In genomic region chr13:39401091-39401647, GRCh38 we compare ENCODE assay signal across 25 cellular contexts.
DNase-seq lines count a peak whose midpoint lies in the region; ATAC-seq and TF ChIP-seq lines count a peak whose summit lies in the region.
"Had no signal": no experiment of that assay in that cellular context is flagged by ENCODE, and none has a peak within 500 bp of the region (broad histone marks: within the 10 kb centered on the region; RNA-seq: fewer than 3 reads in every experiment).

No MANE protein-coding gene starts in this region.

- ATAC-seq in HG03045 (IDR thresholded peaks at IDR 0.05; ENCODE audit: unreplicated experiment) (no peak), HG03097 (IDR thresholded peaks at IDR 0.05; ENCODE audit: low FRiP score, unreplicated experiment) (no peak)
- ATAC-seq: activated T-helper 17 cell treated with anti-CD3 and anti-CD28 coated beads, Interleukin-2, amount 50 U/mL, for 72 hours; stimulated activated naive CD8-positive, alpha-beta T cell treated with anti-CD3 and anti-CD28 coated beads, Interleukin-15, amount 100 ng/mL, for 72 hours had no signal

- no peak overlapping the region for H3K4me3 ChIP-seq in HL-60 (replicated peaks; ENCODE audit: insufficient read depth, low read length)
- H3K4me3 ChIP-seq: coronary artery, lung, transverse colon had no signal

- H3K9me3 Mint-ChIP-seq in activated naive CD4-positive, alpha-beta T cell treated with anti-CD3 and anti-CD28 coated beads, Interleukin-2, amount 10 ng/mL, durations not matched to agents 7 days and 5 days, result no peaks in the 10 kb centered on the region
- H3K9me3 Mint-ChIP-seq: activated CD4-positive, alpha-beta T cell treated with anti-CD3 and anti-CD28 coated beads, Interleukin-2, amount 10 ng/mL, durations not matched to agents 7 days and 5 days; activated naive CD8-positive, alpha-beta T cell treated with anti-CD3 and anti-CD28 coated beads for 36 hours; activated T-helper 17 cell treated with anti-CD3 and anti-CD28 coated beads, Interleukin-2, amount 50 U/mL, for 72 hours; HFFc6; stimulated activated naive CD8-positive, alpha-beta T cell treated with anti-CD3 and anti-CD28 coated beads, Interleukin-15, amount 100 ng/mL, for 72 hours had no signal

- no peaks in the 10 kb centered on the region for H3K27me3 ChIP-seq in HL-60 (ENCODE audit: insufficient read depth, poor library complexity, severe bottlenecking)
- H3K27me3 ChIP-seq: transverse colon had no signal

- H3K27me3 Mint-ChIP-seq in activated naive CD4-positive, alpha-beta T cell treated with anti-CD3 and anti-CD28 coated beads, Interleukin-2, amount 10 ng/mL, durations not matched to agents 7 days and 5 days, result no peaks in the 10 kb centered on the region

- peak overlapping the region; percentile 13; the same call in 1 of the 2 replicates for H3K27ac ChIP-seq in HL-60 (replicated peaks)
- H3K27ac ChIP-seq: 22Rv1, coronary artery, RWPE1 had no signal

- H3K36me3 Mint-ChIP-seq in activated naive CD4-positive, alpha-beta T cell treated with anti-CD3 and anti-CD28 coated beads, Interleukin-2, amount 10 ng/mL, durations not matched to agents 7 days and 5 days, result no peaks in the 10 kb centered on the region
- H3K36me3 Mint-ChIP-seq: activated naive CD8-positive, alpha-beta T cell treated with anti-CD3 and anti-CD28 coated beads for 36 hours had no signal

- no peak overlapping the region for H3K27ac Mint-ChIP-seq in activated naive CD4-positive, alpha-beta T cell treated with anti-CD3 and anti-CD28 coated beads, Interleukin-2, amount 10 ng/mL, durations not matched to agents 7 days and 5 days
- H3K27ac Mint-ChIP-seq: activated CD4-positive, alpha-beta T cell treated with anti-CD3 and anti-CD28 coated beads, Interleukin-2, amount 10 ng/mL, durations not matched to agents 7 days and 5 days; activated naive CD8-positive, alpha-beta T cell treated with anti-CD3 and anti-CD28 coated beads for 36 hours; activated T-helper 17 cell treated with anti-CD3 and anti-CD28 coated beads, Interleukin-2, amount 50 U/mL, for 72 hours; HFFc6; stimulated activated naive CD8-positive, alpha-beta T cell treated with anti-CD3 and anti-CD28 coated beads, Interleukin-15, amount 100 ng/mL, for 72 hours had no signal

- H3K4me3 Mint-ChIP-seq in activated naive CD4-positive, alpha-beta T cell treated with anti-CD3 and anti-CD28 coated beads, Interleukin-2, amount 10 ng/mL, durations not matched to agents 7 days and 5 days, result no peak overlapping the region
- H3K4me3 Mint-ChIP-seq: activated CD4-positive, alpha-beta T cell treated with anti-CD3 and anti-CD28 coated beads, Interleukin-2, amount 10 ng/mL, durations not matched to agents 7 days and 5 days; activated naive CD8-positive, alpha-beta T cell treated with anti-CD3 and anti-CD28 coated beads for 36 hours; activated T-helper 17 cell treated with anti-CD3 and anti-CD28 coated beads, Interleukin-2, amount 50 U/mL, for 72 hours; HFFc6; stimulated activated naive CD8-positive, alpha-beta T cell treated with anti-CD3 and anti-CD28 coated beads, Interleukin-15, amount 100 ng/mL, for 72 hours had no signal

- no peak for TF ChIP-seq CTCF in HL-60 (IDR thresholded peaks at IDR 0.05; ENCODE audit: insufficient read depth, low read length)

- CTCF ChIA-PET in activated naive CD4-positive, alpha-beta T cell treated with anti-CD3 and anti-CD28 coated beads, Interleukin-2, amount 10 ng/mL, durations not matched to agents 7 days and 5 days (lab: Charles Lee), result no interaction called here

- DNase-seq in DMS53 (lab: John Stamatoyannopoulos, UW) (peak; percentile 21), DMS53 treated with DMSO at 0.1 percent for 48 hours (lab: John Stamatoyannopoulos, UW; ENCODE audit: unreplicated experiment) (no peak), HL-60 (ENCODE audit: low read depth in 1 of 2, low spot score in 1 of 2) (peak in 1 of 2 experiments; percentile 35), SK-N-DZ (ENCODE audit: low spot score) (peak; percentile 56), kidney tubule cell (ENCODE audit: low spot score) (peak; percentile 58)
- no peak for DNase-seq in activated naive CD4-positive, alpha-beta T cell treated with anti-CD3 and anti-CD28 coated beads, Interleukin-2, amount 10 ng/mL, durations not matched to agents 7 days and 5 days
- DNase-seq: activated CD4-positive, alpha-beta T cell treated with anti-CD3 and anti-CD28 coated beads, Interleukin-2, amount 10 ng/mL, durations not matched to agents 7 days and 5 days; activated naive CD8-positive, alpha-beta T cell treated with anti-CD3 and anti-CD28 coated beads for 36 hours; COR-L47; head of caudate nucleus; HFFc6; NCI-H1694; NCI-H226; nucleus accumbens; retina; stimulated activated CD4-positive, alpha-beta T cell treated with anti-CD3 and anti-CD28 coated beads, Interleukin-4, amount 100 ng/mL, for 4 hours; stimulated activated naive CD8-positive, alpha-beta T cell treated with anti-CD3 and anti-CD28 coated beads, Interleukin-15, amount 100 ng/mL, for 72 hours; transverse colon had no signal

- H3K4me1 Mint-ChIP-seq in activated naive CD4-positive, alpha-beta T cell treated with anti-CD3 and anti-CD28 coated beads, Interleukin-2, amount 10 ng/mL, durations not matched to agents 7 days and 5 days, result no peaks in the 10 kb centered on the region
- H3K4me1 Mint-ChIP-seq: activated CD4-positive, alpha-beta T cell treated with anti-CD3 and anti-CD28 coated beads, Interleukin-2, amount 10 ng/mL, durations not matched to agents 7 days and 5 days; activated naive CD8-positive, alpha-beta T cell treated with anti-CD3 and anti-CD28 coated beads for 36 hours; activated T-helper 17 cell treated with anti-CD3 and anti-CD28 coated beads, Interleukin-2, amount 50 U/mL, for 72 hours; stimulated activated naive CD8-positive, alpha-beta T cell treated with anti-CD3 and anti-CD28 coated beads, Interleukin-15, amount 100 ng/mL, for 72 hours had no signal

Comparison
In these comparisons a context has a peak if more than half of its experiments do, and no peak if none do; other contexts are left out.
1. DNase-seq: peak in DMS53 (single experiment), SK-N-DZ (single experiment) and kidney tubule cell (single experiment); none in DMS53 treated with DMSO at 0.1 percent for 48 hours (single experiment) and activated naive CD4-positive, alpha-beta T cell treated with anti-CD3 and anti-CD28 coated beads, Interleukin-2, amount 10 ng/mL, durations not matched to agents 7 days and 5 days (single experiment).